11 cellular contexts compared by ENCODE assay signal in genomic region chr18:59672125-59672769, GRCh38. TPM values are rescaled to one million over a fixed set of nuclear protein-coding genes. Genes with fewer than 3 reads are reported as not detected.
DNase-seq lines count a peak whose midpoint lies in the region; ATAC-seq and TF ChIP-seq lines count a peak whose summit lies in the region.
"Had no signal": no experiment of that assay in that cellular context is flagged by ENCODE, and none has a peak within 500 bp of the region (broad histone marks: within the 10 kb centered on the region; RNA-seq: fewer than 3 reads in every experiment).

No MANE protein-coding gene starts in this region.

- H3K9ac ChIP-seq in DND-41 (ENCODE audit: low read depth, low read length) (no peak overlapping the region), mesendoderm (ENCODE audit: low read length) (no peak overlapping the region)

- H3K56ac ChIP-seq in mesendoderm (ENCODE audit: low read length), result no peak overlapping the region

- H3K27ac ChIP-seq in DND-41 (ENCODE audit: low read length) (no peak overlapping the region), mesendoderm (ENCODE audit: low read depth, low read length) (no peak overlapping the region)

- H3K4me3 ChIP-seq in DND-41 (ENCODE audit: low read depth in 1 of 2, low read length in 2 of 2) (no peak overlapping the region), mesendoderm (ENCODE audit: low read length) (no peak overlapping the region)

- H3K4me1 ChIP-seq in DND-41 (ENCODE audit: insufficient read depth, low read length) (no peaks in the 10 kb centered on the region), mesendoderm (ENCODE audit: control insufficient read depth, low read depth, low read length) (no peaks in the 10 kb centered on the region)

- H4K20me1 ChIP-seq in DND-41 (ENCODE audit: insufficient read depth, low read length), result no peaks in the 10 kb centered on the region

- DNase-seq in DND-41, result peak; percentile 17
- peak; percentile 67 for DNase-seq in NCI-H1694 (lab: John Stamatoyannopoulos, UW)
- peak; percentile 12 for DNase-seq in SHP77 treated with DMSO at 0.1 percent for 48 hours (lab: John Stamatoyannopoulos, UW)
- DNase-seq in left lobe of liver (ENCODE audit: low spot score), result no peak
- no peak for DNase-seq in GOT3 (lab: John Stamatoyannopoulos, UW)
- DNase-seq in mesendoderm, result no peak
- DNase-seq in germinal center (ENCODE audit: low spot score), result no peak
- DNase-seq in T-helper 2 cell, result no peak
- DNase-seq: amniotic stem cell; CD4-positive, CD25-positive, alpha-beta regulatory T cell; NCI-H1048 had no signal

- no peaks in the 10 kb centered on the region for H3K79me1 ChIP-seq in mesendoderm (ENCODE audit: low read length)

- H3K4me2 ChIP-seq in DND-41 (ENCODE audit: insufficient read depth, low read length), result no peak overlapping the region
- H3K4me2 ChIP-seq in mesendoderm (ENCODE audit: low read length), result no peak overlapping the region

- H2BK15ac ChIP-seq in mesendoderm (replicated peaks; ENCODE audit: low read depth), result no peak overlapping the region

- no peak overlapping the region for H2BK120ac ChIP-seq in mesendoderm (ENCODE audit: low read depth, low read length)

- no peak overlapping the region for H2AFZ ChIP-seq in DND-41 (ENCODE audit: low read depth, low read length)

- H3K36me3 ChIP-seq in DND-41 (ENCODE audit: insufficient read depth, low read length), result no peaks in the 10 kb centered on the region
- H3K36me3 ChIP-seq in mesendoderm (ENCODE audit: control insufficient read depth, insufficient read depth, low read length), result no peaks in the 10 kb centered on the region

- no peak for TF ChIP-seq CTCF in DND-41 (IDR thresholded peaks at IDR 0.05; ENCODE audit: borderline replicate concordance, extremely low read depth, low read length, poor library complexity, severe bottlenecking)

- H3K23ac ChIP-seq in mesendoderm (ENCODE audit: low read length), result no peak overlapping the region

- H3K4ac ChIP-seq in mesendoderm (ENCODE audit: low read depth, low read length), result no peak overlapping the region

- H3K27me3 ChIP-seq in DND-41 (ENCODE audit: insufficient read depth, low read length, poor library complexity), result no peaks in the 10 kb centered on the region
- H3K27me3 ChIP-seq in mesendoderm (ENCODE audit: insufficient read depth, low read length, poor library complexity), result no peaks in the 10 kb centered on the region

- H4K8ac ChIP-seq in mesendoderm (ENCODE audit: low read depth, low read length), result no peak overlapping the region

- no peak overlapping the region for H3K18ac ChIP-seq in mesendoderm (ENCODE audit: low read length)

- no peaks in the 10 kb centered on the region for H3K9me3 ChIP-seq in DND-41 (ENCODE audit: insufficient read depth, low read length, severe bottlenecking)

- ATAC-seq in DND-41 (ENCODE audit: insufficient read depth, low read depth), result 0 out of 3 replicates have a peak, but pooled peaks have one; percentile 31
- ATAC-seq in left lobe of liver, result peak; percentile 21

- H3K79me2 ChIP-seq in DND-41 (ENCODE audit: insufficient read depth, low read length), result no peaks in the 10 kb centered on the region
- H3K79me2 ChIP-seq in mesendoderm (ENCODE audit: control insufficient read depth, insufficient read depth, low read length), result no peaks in the 10 kb centered on the region

- no peak overlapping the region for H2BK5ac ChIP-seq in mesendoderm (ENCODE audit: low read length)

- WGBS in mesendoderm (ENCODE audit: extremely low coverage, insufficient coverage, low lambda C conversion rate), result no CpG with 5 or more reads among the region's 2 CpGs

- no peak overlapping the region for H2AK5ac ChIP-seq in mesendoderm (ENCODE audit: low read length)

- H4K5ac ChIP-seq in mesendoderm (ENCODE audit: low read length), result no peak overlapping the region

RNA-seq across cellular contexts. Expression of gene CCBE1, which starts 25.0 kb away (rescaled TPM):
- total RNA-seq in left lobe of liver, result 5.8 TPM
- polyA plus RNA-seq in mesendoderm (2013, experiment 1 of 2), result 0.11 TPM
- polyA plus RNA-seq in mesendoderm (2013, experiment 2 of 2), result 0.17 TPM
- total RNA-seq: CD4-positive, CD25-positive, alpha-beta regulatory T cell had no signal
- polyA plus RNA-seq: CD4-positive, CD25-positive, alpha-beta regulatory T cell had no signal

Comparison
In these comparisons a context has a peak if more than half of its experiments do, and no peak if none do; other contexts are left out.
1. DNase-seq: peak in DND-41 (single experiment), NCI-H1694 (single experiment) and SHP77 treated with DMSO at 0.1 percent for 48 hours (single experiment); none in left lobe of liver (single experiment), GOT3 (single experiment), mesendoderm (single experiment), germinal center (single experiment) and T-helper 2 cell (0 of 5).